Comparison of ENCODE assay signal across 35 cellular contexts in genomic region chr20:46017272-46017671, GRCh38. TPM values are rescaled to one million over a fixed set of nuclear protein-coding genes. Genes with fewer than 3 reads are reported as not detected.
"Had no signal": no experiment of that assay in that cellular context is flagged by ENCODE, and none has a peak within 500 bp of the region (broad histone marks: within the 10 kb centered on the region; RNA-seq: fewer than 3 reads in every experiment).

No MANE protein-coding gene starts in this region.

- ATAC-seq: activated CD8-positive, alpha-beta T cell treated with anti-CD3 and anti-CD28 coated beads for 36 hours; activated naive CD4-positive, alpha-beta T cell treated with anti-CD3 and anti-CD28 coated beads, Interleukin-2, amount 50 U/mL, for 72 hours; activated T-cell treated with anti-CD3 and anti-CD28 coated beads, Interleukin-2, amount 50 U/mL, for 4 hours; activated T-cell treated with anti-CD3 and anti-CD28 coated beads, Interleukin-2, amount 50 U/mL, for 72 hours; activated T-helper 17 cell treated with anti-CD3 and anti-CD28 coated beads, Interleukin-2, amount 50 U/mL, for 72 hours; body of pancreas had no signal

- H3K4me3 ChIP-seq: adrenal gland, body of pancreas, breast epithelium had no signal

- H3K27ac ChIP-seq: adrenal gland, body of pancreas, brain microvascular endothelial cell, breast epithelium, VCaP had no signal

- H3K36me3 ChIP-seq: adrenal gland, brain microvascular endothelial cell, breast epithelium had no signal

- FAIRE-seq: astrocyte, TTC549 had no signal

- H3K9me3 ChIP-seq: adrenal gland, body of pancreas, breast epithelium had no signal

- DNase-seq: activated B cell treated with CpG ODN at 0.5 μM for 24 hours; activated CD4-positive, alpha-beta memory T cell treated with anti-CD3 and anti-CD28 coated beads for 36 hours; activated CD4-positive, alpha-beta T cell treated with anti-CD3 and anti-CD28 coated beads for 4 hours; activated CD4-positive, alpha-beta T cell treated with anti-CD3 and anti-CD28 coated beads, Interleukin-2, amount 10 ng/mL, durations not matched to agents 24 days and 14 days; activated CD4-positive, alpha-beta T cell treated with anti-CD3 and anti-CD28 coated beads, Interleukin-2, amount 50 U/mL, for 1 hour; activated CD4-positive, alpha-beta T cell treated with anti-CD3 and anti-CD28 coated beads, Interleukin-2, amount 50 U/mL, for 4 hours; activated CD4-positive, CD25-positive, alpha-beta regulatory T cell treated with anti-CD3 and anti-CD28 coated beads, Interleukin-2, amount 50 U/mL, for 72 hours; activated CD8-positive, alpha-beta memory T cell treated with anti-CD3 and anti-CD28 coated beads, Interleukin-2, amount 50 U/mL, for 4 hours; activated CD8-positive, alpha-beta T cell treated with anti-CD3 and anti-CD28 coated beads for 36 hours; activated effector memory CD4-positive, alpha-beta T cell treated with anti-CD3 and anti-CD28 coated beads, Interleukin-2, amount 50 U/mL, for 16 hours; activated gamma-delta T cell treated with Interleukin-2 at 50 U/mL for 16 hours; activated naive CD4-positive, alpha-beta T cell; activated naive CD4-positive, alpha-beta T cell treated with anti-CD3 and anti-CD28 coated beads for 36 hours; activated naive CD4-positive, alpha-beta T cell treated with anti-CD3 and anti-CD28 coated beads, Interleukin-2, amount 50 U/mL, for 16 hours; activated naive CD8-positive, alpha-beta T cell treated with anti-CD3 and anti-CD28 coated beads for 36 hours; activated T-cell treated with anti-CD3 and anti-CD28 coated beads for 4 hours; activated T-cell treated with anti-CD3 and anti-CD28 coated beads, Interleukin-2, amount 50 U/mL, for 1 hour; activated T-cell treated with anti-CD3 and anti-CD28 coated beads, Interleukin-2, amount 50 U/mL, for 4 hours; activated T-cell treated with anti-CD3 and anti-CD28 coated beads, Interleukin-2, amount 50 U/mL, for 72 hours; adrenal gland; amniotic stem cell; aorta; body of pancreas; brain microvascular endothelial cell; central memory CD4-positive, alpha-beta T cell; T-helper 9 cell had no signal

RNA-seq across cellular contexts. Expression of gene MMP9, which starts 8.6 kb away (rescaled TPM):
- total RNA-seq: activated CD8-positive, alpha-beta memory T cell treated with anti-CD3 and anti-CD28 coated beads for 36 hours; activated naive CD4-positive, alpha-beta T cell treated with anti-CD3 and anti-CD28 coated beads for 36 hours; activated T-helper 17 cell treated with anti-CD3 and anti-CD28 coated beads, Interleukin-2, amount 50 U/mL, for 72 hours; cerebellum had no signal

RNA-seq across cellular contexts. Expression of gene SLC12A5, which starts 11.7 kb away (rescaled TPM):
- total RNA-seq: activated B cell treated with CpG ODN at 0.5 μM for 24 hours; activated CD4-positive, alpha-beta T cell treated with anti-CD3 and anti-CD28 coated beads, Interleukin-2, amount 10 ng/mL, durations not matched to agents 24 days and 14 days; activated CD8-positive, alpha-beta memory T cell treated with anti-CD3 and anti-CD28 coated beads for 36 hours; activated naive CD4-positive, alpha-beta T cell treated with anti-CD3 and anti-CD28 coated beads for 36 hours; activated T-cell treated with anti-CD3 and anti-CD28 coated beads, Interleukin-2, amount 50 U/mL, for 4 hours; activated T-helper 1 cell treated with anti-CD3 and anti-CD28 coated beads, Interleukin-12 subunit alpha, Interleukin-12 subunit beta, Interleukin-2, Interleukin-4 antibody, amounts not matched to agents 30 ng/mL and 10 ng/mL and 1 ng/mL, durations not matched to agents 14 hours and 24 hours and 36 hours; body of pancreas had no signal
- polyA plus RNA-seq: aorta had no signal
